Comparison of ENCODE assay signal across 23 cellular contexts in genomic region chr15:43498988-43499387, GRCh38.
"Had no signal": no experiment of that assay in that cellular context is flagged by ENCODE, and none has a peak within 500 bp of the region (broad histone marks: within the 10 kb centered on the region; RNA-seq: fewer than 3 reads in every experiment).

No MANE protein-coding gene starts in this region.

- H3K36me3 Mint-ChIP-seq: stimulated activated naive B cell treated with anti-CD40 and anti-IgM and Interleukin-4, amounts not matched to agents 10 μg/mL and 1 μg/mL and 100 μg/mL, for 72 hours had no signal

- H3K27ac ChIP-seq: dorsolateral prefrontal cortex, lower lobe of right lung, ovary, psoas muscle, skin epidermis, thoracic aorta, tibial nerve, upper lobe of left lung, uterus had no signal

- H3K9me3 ChIP-seq: lower lobe of right lung, ovary, psoas muscle, thoracic aorta, tibial nerve, upper lobe of left lung, uterus had no signal

- H3K9me3 Mint-ChIP-seq: naive thymus-derived CD8-positive, alpha-beta T cell; nephron progenitor cell; stimulated activated naive B cell treated with anti-CD40 and anti-IgM and Interleukin-4, amounts not matched to agents 10 μg/mL and 1 μg/mL and 100 μg/mL, for 72 hours; stimulated activated naive CD8-positive, alpha-beta T cell treated with anti-CD3 and anti-CD28 coated beads, Interleukin-15, Interleukin-2, amounts not matched to agents 100 ng/mL and 50 ng/mL, for 24 hours had no signal

- H3K4me1 ChIP-seq: lower lobe of right lung, psoas muscle, tibial nerve, upper lobe of left lung, uterus had no signal

- H3K36me3 ChIP-seq: lower lobe of right lung, ovary, thoracic aorta, tibial nerve, upper lobe of left lung, uterus had no signal

- H3K27ac Mint-ChIP-seq: naive thymus-derived CD8-positive, alpha-beta T cell; nephron progenitor cell; stimulated activated naive B cell treated with anti-CD40 and anti-IgM and Interleukin-4, amounts not matched to agents 10 μg/mL and 1 μg/mL and 100 μg/mL, for 72 hours; stimulated activated naive CD8-positive, alpha-beta T cell treated with anti-CD3 and anti-CD28 coated beads, Interleukin-15, Interleukin-2, amounts not matched to agents 100 ng/mL and 50 ng/mL, for 24 hours had no signal

- H3K27me3 Mint-ChIP-seq: naive thymus-derived CD8-positive, alpha-beta T cell; stimulated activated naive B cell treated with anti-CD40 and anti-IgM and Interleukin-4, amounts not matched to agents 10 μg/mL and 1 μg/mL and 100 μg/mL, for 72 hours; stimulated activated naive CD8-positive, alpha-beta T cell treated with anti-CD3 and anti-CD28 coated beads, Interleukin-15, Interleukin-2, amounts not matched to agents 100 ng/mL and 50 ng/mL, for 24 hours had no signal

- H3K27me3 ChIP-seq: dorsolateral prefrontal cortex, ovary, tibial nerve, upper lobe of left lung, uterus had no signal

- DNase-seq: dorsolateral prefrontal cortex; effector CD4-positive, alpha-beta T cell; hypothalamus; left ventricle myocardium superior; lower lobe of right lung; naive thymus-derived CD8-positive, alpha-beta T cell; nephron progenitor cell; occipital lobe; ovary; posterior cingulate gyrus; psoas muscle; right cardiac atrium; stimulated activated CD4-positive, alpha-beta T cell treated with anti-CD3 and anti-CD28 coated beads, Interleukin-15, amount 100 ng/mL, for 24 hours; stimulated activated CD4-positive, alpha-beta T cell treated with anti-CD3 and anti-CD28 coated beads, Interleukin-2, amount 100 ng/mL, for 48 hours; stimulated activated naive B cell treated with anti-CD40 and anti-IgM and Interleukin-4, amounts not matched to agents 10 μg/mL and 1 μg/mL and 100 μg/mL, for 72 hours; upper lobe of left lung; uterus had no signal

- ATAC-seq: left ventricle myocardium superior; lower lobe of right lung; naive thymus-derived CD8-positive, alpha-beta T cell; psoas muscle; right cardiac atrium; stimulated activated naive B cell treated with anti-CD40 and anti-IgM and Interleukin-4, amounts not matched to agents 10 μg/mL and 1 μg/mL and 100 μg/mL, for 72 hours had no signal

- H3K4me3 Mint-ChIP-seq: naive thymus-derived CD8-positive, alpha-beta T cell; nephron progenitor cell; stimulated activated naive B cell treated with anti-CD40 and anti-IgM and Interleukin-4, amounts not matched to agents 10 μg/mL and 1 μg/mL and 100 μg/mL, for 72 hours; stimulated activated naive CD8-positive, alpha-beta T cell treated with anti-CD3 and anti-CD28 coated beads, Interleukin-15, Interleukin-2, amounts not matched to agents 100 ng/mL and 50 ng/mL, for 24 hours had no signal

- FAIRE-seq: frontal cortex, keratinocyte had no signal

- H3K4me3 ChIP-seq: dorsolateral prefrontal cortex, lower lobe of right lung, ovary, psoas muscle, skin epidermis, thoracic aorta, tibial nerve, upper lobe of left lung, uterus had no signal
